8 cellular contexts compared by ENCODE assay signal in genomic region chr1:225777583-225778411, GRCh38. TPM values are rescaled to one million over a fixed set of nuclear protein-coding genes. Genes with fewer than 3 reads are reported as not detected.
DNase-seq lines count a peak whose midpoint lies in the region; ATAC-seq and TF ChIP-seq lines count a peak whose summit lies in the region.

Gene SRP9, plus strand, starts transcription at chr1:225777826. Its CDS starts 115 bp downstream, at chr1:225777941.

- H3K79me1 ChIP-seq in trophoblast cell (ENCODE audit: low read length) = peaks cover 12% of the 10 kb centered on the region

- intact Hi-C loops in cardiac septum (cut with DNase I) = loop anchor here (1.0 to 10.0 kb wide), 4 partner anchors 33 to 197 kb away; partner anchors contain the start of gene EPHX1

- H3K36me3 ChIP-seq in trophoblast cell (ENCODE audit: control insufficient read depth in 1 of 2, insufficient read depth in 2 of 2, low read length in 2 of 2) = peaks cover 3 to 5% of the 10 kb centered on the region in 2 experiments

- H3K79me2 ChIP-seq in trophoblast cell (ENCODE audit: control insufficient read depth, insufficient read depth, low read length, poor library complexity) = peaks cover 13% of the 10 kb centered on the region

- H3K4ac ChIP-seq in trophoblast cell (ENCODE audit: low read depth, low read length) = peak within 1 kb of the TSS; percentile 93

- H3K14ac ChIP-seq in trophoblast cell (ENCODE audit: low read length) = peak within 1 kb of the TSS; percentile 78

- no peak within 1 kb of the TSS for H3K23ac ChIP-seq in trophoblast cell (ENCODE audit: low read length)

- no peak within 1 kb of the TSS for H3K27ac Mint-ChIP-seq in type B pancreatic cell

- peak within 1 kb of the TSS; percentile 88 for H4K8ac ChIP-seq in trophoblast cell (ENCODE audit: low read depth, low read length)

- H4K91ac ChIP-seq in trophoblast cell (ENCODE audit: low read depth, low read length) = peak within 1 kb of the TSS; percentile 85

- H2AK5ac ChIP-seq in trophoblast cell (ENCODE audit: low read length) = peak within 1 kb of the TSS; percentile 20

- H3K27ac ChIP-seq in adipose tissue (ENCODE audit: low read depth, low read length) (peak within 1 kb of the TSS; percentile 45), trophoblast cell (ENCODE audit: low read depth, low read length) (peak within 1 kb of the TSS; percentile 91)

- DNase-seq in NCI-H1417 (lab: John Stamatoyannopoulos, UW) = peak; percentile 94 to 99 (median 99)
- peak; percentile 76 to 91 for DNase-seq in SW 1271 (lab: John Stamatoyannopoulos, UW)
- peak; percentile 99 for DNase-seq in cardiac septum (ENCODE audit: low spot score)
- peak; percentile 99 to 100 for DNase-seq in trophoblast cell
- DNase-seq in type B pancreatic cell (ENCODE audit: extremely low spot score, unreplicated experiment) = peak; percentile 99

- H3K18ac ChIP-seq in trophoblast cell (ENCODE audit: low read length) = peak within 1 kb of the TSS; percentile 68

- H3K27me3 Mint-ChIP-seq in type B pancreatic cell = no peaks in the 10 kb centered on the region

- H3K4me2 ChIP-seq in trophoblast cell (ENCODE audit: low read length) = peak within 1 kb of the TSS; percentile 85

- H3K9ac ChIP-seq in trophoblast cell (ENCODE audit: low read length) = peak within 1 kb of the TSS; percentile 95

- no peaks in the 10 kb centered on the region for H3K27me3 ChIP-seq in trophoblast cell (ENCODE audit: insufficient read depth, low read length)

- no peaks in the 10 kb centered on the region for H3K9me3 Mint-ChIP-seq in type B pancreatic cell

- H2BK5ac ChIP-seq in trophoblast cell (ENCODE audit: low read depth, low read length, poor library complexity) = peak within 1 kb of the TSS; percentile 54

- H2AFZ ChIP-seq in trophoblast cell (ENCODE audit: insufficient read depth, low read length, poor library complexity) = peak within 1 kb of the TSS; percentile 47

- peaks cover 4 to 16% of the 10 kb centered on the region in 2 experiments for H3K4me1 ChIP-seq in trophoblast cell (ENCODE audit: control insufficient read depth in 1 of 2, insufficient read depth in 2 of 2, low read length in 2 of 2)

- TF ChIP-seq CTCF in GM12874 (IDR thresholded peaks at IDR 0.05; ENCODE audit: insufficient read depth, low read depth, low read length) = peak; percentile 94
- TF ChIP-seq CTCF in type B pancreatic cell (conservative IDR thresholded peaks at IDR 0.05) = peak; percentile 88

- peak within 1 kb of the TSS; percentile 81 for H3K4me3 ChIP-seq in trophoblast cell (ENCODE audit: low read depth, low read length)

- peaks cover 6% of the 10 kb centered on the region for H3K36me3 Mint-ChIP-seq in type B pancreatic cell

- ATAC-seq in HG02763 (IDR thresholded peaks at IDR 0.05; ENCODE audit: unreplicated experiment) = peak; percentile 99

- H3K4me3 Mint-ChIP-seq in type B pancreatic cell = no peak within 1 kb of the TSS

- no peaks in the 10 kb centered on the region for H3K9me3 ChIP-seq in trophoblast cell (ENCODE audit: insufficient read depth, low read depth, low read length)

- 0 to 1% (median 0%) methylated on average over 46 to 48 of the region's 48 CpGs for WGBS in adipose tissue, 3 donors
- no CpG with 5 or more reads among the region's 48 CpGs for WGBS in trophoblast cell (ENCODE audit: extremely low coverage, insufficient coverage, insufficient read length)

- H2BK120ac ChIP-seq in trophoblast cell (ENCODE audit: insufficient read depth, low read length, poor library complexity) = peak within 1 kb of the TSS; percentile 60

- H3K4me1 Mint-ChIP-seq in type B pancreatic cell (ENCODE audit: unreplicated experiment) = peaks cover 32% of the 10 kb centered on the region

- H2BK12ac ChIP-seq in trophoblast cell (ENCODE audit: low read length) = no peak within 1 kb of the TSS

- peak within 1 kb of the TSS; percentile 97 for H4K12ac ChIP-seq in trophoblast cell (ENCODE audit: low read depth, low read length)

RNA-seq across cellular contexts. Expression of gene SRP9, which starts in this region (rescaled TPM):
- polyA plus RNA-seq in adipose tissue = 100 to 1,000 TPM in 2 of 3 donors, 10 to 100 TPM in 1; 97.5 to 263 (median 147) TPM
- 182 TPM for total RNA-seq in cardiac septum
- 268 and 277 TPM in 2 replicates for polyA plus RNA-seq in trophoblast cell (2013)
- total RNA-seq in type B pancreatic cell (ENCODE audit: low replicate concordance) = 263 and 313 TPM in 2 replicates

Comparison
In these comparisons a context has a peak if more than half of its experiments do, and no peak if none do; other contexts are left out.
1. Peak in every context shown above with its lines: DNase-seq, ATAC-seq, H3K4me3 ChIP-seq and H3K27ac ChIP-seq.